In the genomic region with DNA sequence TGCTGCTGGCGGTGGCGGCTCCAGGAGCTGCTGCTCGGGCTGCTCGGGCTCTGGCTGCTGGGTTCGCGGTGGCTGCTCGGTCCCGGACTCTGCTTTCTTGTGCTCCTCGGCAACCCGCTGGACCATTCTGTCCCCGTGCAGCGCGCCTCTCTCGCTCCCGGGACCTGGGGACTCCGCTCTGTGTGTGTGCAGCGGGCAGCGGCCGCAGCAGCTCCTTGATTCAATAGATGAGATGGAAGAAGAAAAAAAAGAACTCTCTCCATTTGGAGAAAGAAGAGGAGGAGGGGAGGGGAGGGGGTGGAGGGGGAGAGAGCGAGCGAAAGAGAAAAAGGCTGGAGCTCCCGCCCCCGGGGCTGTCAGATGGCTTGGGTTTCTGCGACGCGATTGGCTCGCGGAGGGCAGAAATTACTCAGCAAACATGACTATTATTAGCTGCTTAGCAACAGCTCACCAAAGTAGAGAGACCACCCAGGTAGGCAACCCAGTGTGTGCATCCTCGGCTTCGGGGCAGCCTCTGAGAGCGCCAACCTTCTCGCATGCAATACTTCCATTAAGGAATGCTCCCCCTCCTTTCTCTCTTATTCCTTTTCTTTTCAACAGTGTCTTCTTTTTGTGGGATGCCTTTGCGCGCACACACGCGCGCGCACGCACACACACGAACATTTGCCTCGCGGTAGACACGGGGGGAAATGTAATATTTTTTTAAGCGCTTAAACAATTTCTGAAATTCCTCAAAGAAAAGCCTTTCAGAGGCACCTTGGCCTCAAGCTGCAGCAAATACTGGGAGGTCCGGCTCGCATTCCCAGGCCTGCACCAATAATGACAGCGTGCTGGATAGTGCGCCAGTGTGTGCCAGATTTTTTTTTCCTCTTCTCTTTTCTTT, we compare ENCODE assay signal across 1 cellular context.
TF ChIP-seq lines count a peak whose summit lies in the region.

No MANE protein-coding gene starts in this region.

TF ChIP-seq in K562, 482 proteins besides CTCF, POLR2A, EP300 and RAD21 (continued from another document):
- TF ChIP-seq, protein P1, sequence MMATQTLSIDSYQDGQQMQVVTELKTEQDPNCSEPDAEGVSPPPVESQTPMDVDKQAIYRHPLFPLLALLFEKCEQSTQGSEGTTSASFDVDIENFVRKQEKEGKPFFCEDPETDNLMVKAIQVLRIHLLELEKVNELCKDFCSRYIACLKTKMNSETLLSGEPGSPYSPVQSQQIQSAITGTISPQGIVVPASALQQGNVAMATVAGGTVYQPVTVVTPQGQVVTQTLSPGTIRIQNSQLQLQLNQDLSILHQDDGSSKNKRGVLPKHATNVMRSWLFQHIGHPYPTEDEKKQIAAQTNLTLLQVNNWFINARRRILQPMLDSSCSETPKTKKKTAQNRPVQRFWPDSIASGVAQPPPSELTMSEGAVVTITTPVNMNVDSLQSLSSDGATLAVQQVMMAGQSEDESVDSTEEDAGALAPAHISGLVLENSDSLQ (IDR thresholded peaks at IDR 0.05), result peak; percentile 91
- TF ChIP-seq RFX1 (IDR thresholded peaks at IDR 0.05) (peak; percentile 82), NONO (IDR thresholded peaks at IDR 0.05; ENCODE audit: low read depth in 2 of 2, low read length in 1 of 2) (0 out of 4 replicates have a peak, but pooled peaks of 1 of the 2 experiments have one; percentile 16), SMARCB1 (IDR thresholded peaks at IDR 0.05; ENCODE audit: insufficient read length, low read depth) (no peak), HMGN3 (IDR thresholded peaks at IDR 0.05; ENCODE audit: borderline replicate concordance, extremely low read depth, insufficient read length, low read depth, low read length) (no peak), TFAP4 (CRISPR knock-in tag; IDR thresholded peaks at IDR 0.05; ENCODE audit: borderline replicate concordance) (peak; percentile 38), NEUROD1 (IDR thresholded peaks at IDR 0.05; ENCODE audit: borderline replicate concordance, low read depth, low read length, partially characterized antibody) (no peak), RBM17 (IDR thresholded peaks at IDR 0.05; ENCODE audit: borderline replicate concordance, low read depth, low read length) (no peak), NFYB (IDR thresholded peaks at IDR 0.05; ENCODE audit: extremely low read depth, insufficient read length) (peak; percentile 7), RB1 (IDR thresholded peaks at IDR 0.05; ENCODE audit: low read depth) (peak; percentile 50; the same call in 1 of the 2 replicates), SMAD4 (CRISPR knock-in tag; conservative IDR thresholded peaks at IDR 0.05) (no peak), HNRNPL (IDR thresholded peaks at IDR 0.05; ENCODE audit: low read depth, low read length) (no peak), JUND (IDR thresholded peaks at IDR 0.05; ENCODE audit: borderline replicate concordance, low read depth, low read length) (peak; percentile 4; the same call in 1 of the 2 replicates), JUND (tag; IDR thresholded peaks at IDR 0.05; ENCODE audit: borderline replicate concordance, low read depth, low read length) (no peak), NRF1 (conservative IDR thresholded peaks at IDR 0.05 in 1 of 2, IDR thresholded peaks at IDR 0.05 in 1 of 2) (peak; percentile 78 to 81), KDM2B (CRISPR knock-in tag; IDR thresholded peaks at IDR 0.05) (0 out of 2 replicates have a peak, but pooled peaks have one; percentile 57), ETV1 (tag; conservative IDR thresholded peaks at IDR 0.05; ENCODE audit: low read depth) (no peak), SREBF1 (IDR thresholded peaks at IDR 0.05; ENCODE audit: borderline replicate concordance, low read depth, low read length) (no peak), SIN3B (IDR thresholded peaks at IDR 0.05; ENCODE audit: low read depth) (0 out of 2 replicates have a peak, but pooled peaks have one; percentile 13), ZFX (CRISPR knock-in tag; IDR thresholded peaks at IDR 0.05) (peak; percentile 35; the same call in 1 of the 2 replicates), ZNF695 (CRISPR knock-in tag; IDR thresholded peaks at IDR 0.05) (no peak), RAD51 (IDR thresholded peaks at IDR 0.05; ENCODE audit: borderline replicate concordance, low read depth) (peak; percentile 35; the same call in 1 of the 2 replicates), MNT (conservative IDR thresholded peaks at IDR 0.05) (peak in 1 of 2 experiments; percentile 40; a peak in 1 of 4 replicates), ZNF24 (IDR thresholded peaks at IDR 0.05) (no peak), TEAD4 (IDR thresholded peaks at IDR 0.05; ENCODE audit: low read length) (0 out of 2 replicates have a peak, but pooled peaks have one; percentile 17), TEAD4 (CRISPR knock-in tag; IDR thresholded peaks at IDR 0.05; ENCODE audit: borderline replicate concordance) (no peak), RBBP5 (IDR thresholded peaks at IDR 0.05; ENCODE audit: borderline replicate concordance, insufficient read depth, low read length, poor library complexity, severe bottlenecking) (peak; percentile 50)
- TF ChIP-seq, protein P2, sequence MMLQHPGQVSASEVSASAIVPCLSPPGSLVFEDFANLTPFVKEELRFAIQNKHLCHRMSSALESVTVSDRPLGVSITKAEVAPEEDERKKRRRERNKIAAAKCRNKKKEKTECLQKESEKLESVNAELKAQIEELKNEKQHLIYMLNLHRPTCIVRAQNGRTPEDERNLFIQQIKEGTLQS (IDR thresholded peaks at IDR 0.05), result no peak; the same call in 1 of the 2 replicates
- TF ChIP-seq, protein P2 (CRISPR knock-in tag; conservative IDR thresholded peaks at IDR 0.05), result no peak
- TF ChIP-seq, protein P3, sequence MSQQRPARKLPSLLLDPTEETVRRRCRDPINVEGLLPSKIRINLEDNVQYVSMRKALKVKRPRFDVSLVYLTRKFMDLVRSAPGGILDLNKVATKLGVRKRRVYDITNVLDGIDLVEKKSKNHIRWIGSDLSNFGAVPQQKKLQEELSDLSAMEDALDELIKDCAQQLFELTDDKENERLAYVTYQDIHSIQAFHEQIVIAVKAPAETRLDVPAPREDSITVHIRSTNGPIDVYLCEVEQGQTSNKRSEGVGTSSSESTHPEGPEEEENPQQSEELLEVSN (IDR thresholded peaks at IDR 0.05; ENCODE audit: borderline replicate concordance in 1 of 2, extremely low read depth in 1 of 2, insufficient read depth in 1 of 2, insufficient read length in 1 of 2, low read depth in 1 of 2, low read length in 1 of 2, poor library complexity in 1 of 2, severe bottlenecking in 1 of 2), result peak in 1 of 2 experiments; percentile 28
- TF ChIP-seq, protein P4, sequence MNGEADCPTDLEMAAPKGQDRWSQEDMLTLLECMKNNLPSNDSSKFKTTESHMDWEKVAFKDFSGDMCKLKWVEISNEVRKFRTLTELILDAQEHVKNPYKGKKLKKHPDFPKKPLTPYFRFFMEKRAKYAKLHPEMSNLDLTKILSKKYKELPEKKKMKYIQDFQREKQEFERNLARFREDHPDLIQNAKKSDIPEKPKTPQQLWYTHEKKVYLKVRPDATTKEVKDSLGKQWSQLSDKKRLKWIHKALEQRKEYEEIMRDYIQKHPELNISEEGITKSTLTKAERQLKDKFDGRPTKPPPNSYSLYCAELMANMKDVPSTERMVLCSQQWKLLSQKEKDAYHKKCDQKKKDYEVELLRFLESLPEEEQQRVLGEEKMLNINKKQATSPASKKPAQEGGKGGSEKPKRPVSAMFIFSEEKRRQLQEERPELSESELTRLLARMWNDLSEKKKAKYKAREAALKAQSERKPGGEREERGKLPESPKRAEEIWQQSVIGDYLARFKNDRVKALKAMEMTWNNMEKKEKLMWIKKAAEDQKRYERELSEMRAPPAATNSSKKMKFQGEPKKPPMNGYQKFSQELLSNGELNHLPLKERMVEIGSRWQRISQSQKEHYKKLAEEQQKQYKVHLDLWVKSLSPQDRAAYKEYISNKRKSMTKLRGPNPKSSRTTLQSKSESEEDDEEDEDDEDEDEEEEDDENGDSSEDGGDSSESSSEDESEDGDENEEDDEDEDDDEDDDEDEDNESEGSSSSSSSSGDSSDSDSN (IDR thresholded peaks at IDR 0.05; ENCODE audit: borderline replicate concordance in 1 of 2, low read depth in 2 of 2, low read length in 2 of 2), result peak in 1 of 2 experiments; percentile 57; a peak in 1 of 4 replicates
- TF ChIP-seq, protein P5, sequence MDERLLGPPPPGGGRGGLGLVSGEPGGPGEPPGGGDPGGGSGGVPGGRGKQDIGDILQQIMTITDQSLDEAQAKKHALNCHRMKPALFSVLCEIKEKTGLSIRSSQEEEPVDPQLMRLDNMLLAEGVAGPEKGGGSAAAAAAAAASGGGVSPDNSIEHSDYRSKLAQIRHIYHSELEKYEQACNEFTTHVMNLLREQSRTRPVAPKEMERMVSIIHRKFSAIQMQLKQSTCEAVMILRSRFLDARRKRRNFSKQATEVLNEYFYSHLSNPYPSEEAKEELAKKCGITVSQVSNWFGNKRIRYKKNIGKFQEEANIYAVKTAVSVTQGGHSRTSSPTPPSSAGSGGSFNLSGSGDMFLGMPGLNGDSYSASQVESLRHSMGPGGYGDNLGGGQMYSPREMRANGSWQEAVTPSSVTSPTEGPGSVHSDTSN (CRISPR knock-in tag; IDR thresholded peaks at IDR 0.05; ENCODE audit: low read depth), result no peak
- TF ChIP-seq, protein P5 (tag; conservative IDR thresholded peaks at IDR 0.05; ENCODE audit: low read depth), result peak; percentile 69
